ENCODE assay signal across 8 cellular contexts in genomic region chr6:149454405-149454848, GRCh38. TPM values are rescaled to one million over a fixed set of nuclear protein-coding genes. Genes with fewer than 3 reads are reported as not detected.
A peak's percentile ranks its signal among the peaks of the same experiment; 100 is the strongest.
DNase-seq lines count a peak whose midpoint lies in the region; ATAC-seq and TF ChIP-seq lines count a peak whose summit lies in the region.
"Had no signal": no experiment of that assay in that cellular context is flagged by ENCODE, and none has a peak within 500 bp of the region (broad histone marks: within the 10 kb centered on the region; RNA-seq: fewer than 3 reads in every experiment).

No MANE protein-coding gene starts in this region.

- H3K27me3 Mint-ChIP-seq in MCF 10A (ENCODE audit: insufficient read depth, unreplicated experiment), result no peaks in the 10 kb centered on the region

- H3K27me3 ChIP-seq in MG63 (no peaks in the 10 kb centered on the region), layer of hippocampus (ENCODE audit: control insufficient read depth, insufficient read depth, low read length) (peaks cover 3% of the 10 kb centered on the region), transverse colon (no peaks in the 10 kb centered on the region)

- DNase-seq in MG63, result peak; percentile 99
- DNase-seq in MCF 10A (ENCODE audit: unreplicated experiment), result peak; percentile 95
- DNase-seq in transverse colon, result peak; percentile 88
- DNase-seq in stimulated activated naive CD4-positive, alpha-beta T cell (lab: John Stamatoyannopoulos, UW), result no peak
- DNase-seq in activated CD4-positive, alpha-beta T cell treated with anti-CD3 and anti-CD28 coated beads, Interleukin-2, amount 50 U/mL, for 4 hours, result no peak

- H3K4me1 Mint-ChIP-seq in MCF 10A (ENCODE audit: insufficient read depth, unreplicated experiment), result peaks cover 6% of the 10 kb centered on the region

- no peak for ATAC-seq in HG03095 (IDR thresholded peaks at IDR 0.05; ENCODE audit: unreplicated experiment)

- no peak for TF ChIP-seq EP300 in transverse colon (IDR thresholded peaks at IDR 0.05; ENCODE audit: low read depth)

- BruUV-seq in MCF 10A (replicated peaks; lab: Mats Ljungman, UMichigan), result no TSS peak

- H3K27ac Mint-ChIP-seq in MCF 10A (ENCODE audit: low read depth, unreplicated experiment), result no peak overlapping the region

- H3K9me3 Mint-ChIP-seq in MCF 10A (ENCODE audit: unreplicated experiment), result no peaks in the 10 kb centered on the region

- intact Hi-C loops in MCF 10A (cut with micrococcal nuclease), result no loop called here
- intact Hi-C loops in transverse colon (cut with DNase I; ENCODE audit: low total_unique reads), result no loop called here

- H3K4me3 ChIP-seq in MG63, result no peak overlapping the region
- H3K4me3 ChIP-seq in transverse colon, result peak overlapping the region in 1 of 4 donors; percentile 3

- TF ChIP-seq CTCF in MCF 10A (IDR thresholded peaks at IDR 0.05; ENCODE audit: unreplicated experiment) (no peak), transverse colon (IDR thresholded peaks at IDR 0.05) (no peak)

- no peaks in the 10 kb centered on the region for H3K36me3 ChIP-seq in MG63
- H3K36me3 ChIP-seq in transverse colon, result no peaks in the 10 kb centered on the region
- H3K36me3 ChIP-seq: neutrophil had no signal

- H3K36me3 Mint-ChIP-seq in MCF 10A (ENCODE audit: insufficient read depth, unreplicated experiment), result no peaks in the 10 kb centered on the region

- peak; percentile 8 for TF ChIP-seq POLR2A in transverse colon (IDR thresholded peaks at IDR 0.05)

- H3K27ac ChIP-seq in layer of hippocampus (ENCODE audit: low read depth, low read length) (peak overlapping the region; percentile 35), transverse colon (peak overlapping the region; percentile 69 to 79 (median 77))
- H3K27ac ChIP-seq: neutrophil had no signal

- H3K4me1 ChIP-seq in transverse colon, result peaks cover 23 to 62% (median 41%) of the 10 kb centered on the region in 4 donors

- no peaks in the 10 kb centered on the region for H3K9me3 ChIP-seq in MG63
- H3K9me3 ChIP-seq in transverse colon, result no peaks in the 10 kb centered on the region
- H3K9me3 ChIP-seq: neutrophil had no signal

- CTCF ChIA-PET in MCF 10A (lab: Yijun Ruan, JAX), result interaction anchor here (0.6 to 1.6 kb wide), 4 partner anchors 19 to 881 kb away, joined by 3 to 6 read pairs (median 4); no protein-coding TSS in a partner anchor

- H3K4me3 Mint-ChIP-seq in MCF 10A (ENCODE audit: unreplicated experiment), result no peak overlapping the region

- WGBS in transverse colon (ENCODE audit: low coverage in 1 of 2), 2 donors, result 11% methylated on average over 8 of the region's 15 CpGs; no CpG with 5 or more reads in 1 of the 2 donors

- POLR2A ChIA-PET in MCF 10A (lab: Yijun Ruan, JAX), result interaction anchor here (0.8 to 1.4 kb wide), 5 partner anchors 10 to 156 kb away, joined by 3 to 6 read pairs (median 4); partner anchors contain the start of gene PPIL4

- in situ Hi-C loops in transverse colon (cut with MboI; ENCODE audit: low pct_ligation_motif_present in 1 of 4, low pct_unique_long_range_greater_than_20kb in 1 of 4, low sequenced_read_pairs in 3 of 4), result no loop called here

RNA-seq across cellular contexts. Expression of gene ZC3H12D, which starts 30.4 kb away (rescaled TPM):
- 0.03 TPM in 1 of 2 replicates, not detected in the other for total RNA-seq in MG63 (2014; rRNA removed; shearing (Covaris generic); ENCODE audit: low replicate concordance)
- total RNA-seq in MCF 10A (2022), result 0.29 TPM in 1 of 2 replicates, not detected in the other
- total RNA-seq in transverse colon, result 10 to 100 TPM in 3 of 4 donors, 1 to 10 TPM in 1; 1.8 to 24.3 (median 12.1) TPM

RNA-seq across cellular contexts. Expression of gene SUMO4, which starts 54.4 kb away (rescaled TPM):
- total RNA-seq in MG63 (2014; rRNA removed; shearing (Covaris generic); ENCODE audit: low replicate concordance), result 8.4 TPM in 1 of 2 replicates, not detected in the other
- total RNA-seq in MCF 10A (2022), result 1.6 and 2.1 TPM in 2 replicates
- total RNA-seq in transverse colon, result 10 to 100 TPM in 2 of 4 donors, 1 to 10 TPM in 2; 1.5 to 28.1 (median 8.1) TPM

Comparison
In these comparisons a context has a peak if more than half of its experiments do, and no peak if none do; other contexts are left out.
1. DNase-seq: peak in MG63 (single experiment), MCF 10A (single experiment) and transverse colon (single experiment); none in stimulated activated naive CD4-positive, alpha-beta T cell (0 of 6) and activated CD4-positive, alpha-beta T cell treated with anti-CD3 and anti-CD28 coated beads, Interleukin-2, amount 50 U/mL, for 4 hours (0 of 2).